1 cellular context compared by ENCODE assay signal in genomic region chr14:89955022-89955414, GRCh38.
TF ChIP-seq lines count a peak whose summit lies in the region.

No MANE protein-coding gene starts in this region.

TF ChIP-seq in HCT116, 20 proteins besides CTCF, POLR2A, EP300 and RAD21 (continued from another document):
- TF ChIP-seq ZBTB33 (IDR thresholded peaks at IDR 0.05; ENCODE audit: extremely low read depth, insufficient replicate concordance, low read length) (no peak), ELF1 (IDR thresholded peaks at IDR 0.05; ENCODE audit: borderline replicate concordance, low read depth) (no peak)
TF ChIP-seq in HCT116: peak in this region for 0.
